26 cellular contexts compared by ENCODE assay signal in genomic region chr5:115524199-115524598, GRCh38. TPM values are rescaled to one million over a fixed set of nuclear protein-coding genes. Genes with fewer than 3 reads are reported as not detected.
DNase-seq lines count a peak whose midpoint lies in the region; ATAC-seq and TF ChIP-seq lines count a peak whose summit lies in the region.
"Had no signal": no experiment of that assay in that cellular context is flagged by ENCODE, and none has a peak within 500 bp of the region (broad histone marks: within the 10 kb centered on the region; RNA-seq: fewer than 3 reads in every experiment).

No MANE protein-coding gene starts in this region.

- peaks cover 23% of the 10 kb centered on the region; the same call in 1 of the 2 replicates for H3K4me1 ChIP-seq in GM23248 (ENCODE audit: insufficient read depth)
- H3K4me1 ChIP-seq: Caco-2, SJSA1 had no signal

- H3K9ac ChIP-seq in GM23248, result no peak overlapping the region
- H3K9ac ChIP-seq: BLaER1 treated with 17β-estradiol and CSF1 and Interleukin-3, amounts not matched to agents 10 nM and 100 nM; KMS-11 had no signal

- in situ Hi-C loops in GM23248 (cut with MboI), result no loop called here

- H3K9me2 ChIP-seq in GM23248 (ENCODE audit: insufficient read depth), result no peaks in the 10 kb centered on the region

- WGBS in GM23248 (ENCODE audit: low coverage in 1 of 2, low lambda C conversion rate in 2 of 2, missing lambda C conversion rate in 2 of 2), 2 experiments, result 63 to 66% methylated on average over 5 of the region's 5 CpGs

- no peak overlapping the region for H3K4me2 ChIP-seq in GM23248 (ENCODE audit: unreplicated experiment)
- H3K4me2 ChIP-seq: KMS-11 had no signal

- no peaks in the 10 kb centered on the region for H3K9me3 ChIP-seq in GM23248 (ENCODE audit: low read depth)
- H3K9me3 ChIP-seq: BLaER1 treated with 17β-estradiol and CSF1 and Interleukin-3, amounts not matched to agents 10 nM and 100 nM; Caco-2; SJSA1 had no signal

- no peaks in the 10 kb centered on the region for H3K27me3 ChIP-seq in GM23248 (replicated peaks; ENCODE audit: insufficient read depth)
- H3K27me3 ChIP-seq: BLaER1 treated with 17β-estradiol and CSF1 and Interleukin-3, amounts not matched to agents 10 nM and 100 nM; SJSA1 had no signal

- no peaks in the 10 kb centered on the region for H4K20me1 ChIP-seq in GM23248 (ENCODE audit: insufficient read depth)

- peaks cover 30% of the 10 kb centered on the region for H3K36me3 ChIP-seq in GM23248 (ENCODE audit: low read depth)

- DNase-seq in EH (ENCODE audit: low read depth), result peak; percentile 15
- DNase-seq in GM23248, result peak; percentile 7
- no peak for DNase-seq in left colon
- no peak for DNase-seq in T1000 (lab: John Stamatoyannopoulos, UW)
- no peak for DNase-seq in stimulated activated CD4-positive, alpha-beta T cell treated with anti-CD3 and anti-CD28 coated beads, Interleukin-4, amount 100 ng/mL, for 24 hours
- DNase-seq: ACHN; Caco-2; CD4-positive, alpha-beta memory T cell; DMS 273 treated with DMSO at 0.1 percent for 48 hours; DMS79 treated with DMSO at 0.1 percent for 48 hours; GOT3; IMR-90; MV-4-11; NCI-H1105 treated with DMSO at 0.1 percent for 48 hours; NCI-H1694; NCI-H2081; NCI-H2171; NCI-H345; NCI-H524 treated with DMSO at 0.1 percent for 48 hours; NCI-H82 had no signal

- intact Hi-C loops in left colon (cut with DNase I, micrococcal nuclease), result no loop called here

- no peak overlapping the region for H3K27ac ChIP-seq in GM23248
- H3K27ac ChIP-seq: BLaER1 treated with 17β-estradiol and CSF1 and Interleukin-3, amounts not matched to agents 10 nM and 100 nM; KMS-11; SJSA1 had no signal

- H3K4me3 ChIP-seq in GM23248, result no peak overlapping the region
- H3K4me3 ChIP-seq: BLaER1 treated with 17β-estradiol and CSF1 and Interleukin-3, amounts not matched to agents 10 nM and 100 nM; SJSA1 had no signal

- peaks cover 88% of the 10 kb centered on the region for H3K79me2 ChIP-seq in GM23248 (ENCODE audit: insufficient read depth)

- H2AFZ ChIP-seq in GM23248, result no peak overlapping the region

- no peaks in the 10 kb centered on the region for H3F3A ChIP-seq in GM23248 (ENCODE audit: insufficient read depth)

- peak; percentile 54 for ATAC-seq in SK-N-SH treated with all-trans-retinoic acid at 6 μM for 48 hours
- ATAC-seq in left colon, result peak; percentile 34
- no peak for ATAC-seq in HG03097 (IDR thresholded peaks at IDR 0.05; ENCODE audit: low FRiP score, unreplicated experiment)
- ATAC-seq: Right ventricle myocardium inferior had no signal

TF ChIP-seq in SK-N-SH treated with all-trans-retinoic acid at 6 μM for 48 hours, 23 proteins besides CTCF, POLR2A, EP300 and RAD21:
- TF ChIP-seq ZFP30 (CRISPR knock-in tag; IDR thresholded peaks at IDR 0.05), result no peak

RNA-seq across cellular contexts. Expression of gene FEM1C, which starts 20.4 kb away (rescaled TPM):
- 16.5 and 18.3 TPM in 2 replicates for total RNA-seq in GM23248 (2014; rRNA removed; shearing (Covaris generic))
- polyA plus RNA-seq in GM23248 (2016; fragmentation: Nextera tagmentation; extraction: Ambion mirVana), result 11.2 and 12.0 TPM in 2 replicates
- 10 to 100 TPM; 36.4 to 42.5 TPM for total RNA-seq in left colon

Comparison
In these comparisons a context has a peak if more than half of its experiments do, and no peak if none do; other contexts are left out.
1. DNase-seq: peak in EH (single experiment) and GM23248 (single experiment); none in left colon (0 of 2), T1000 (single experiment) and stimulated activated CD4-positive, alpha-beta T cell treated with anti-CD3 and anti-CD28 coated beads, Interleukin-4, amount 100 ng/mL, for 24 hours (single experiment).